17 cellular contexts compared by ENCODE assay signal in genomic region chr5:56649569-56649968, GRCh38.
DNase-seq lines count a peak whose midpoint lies in the region; ATAC-seq, FAIRE-seq and TF ChIP-seq lines count a peak whose summit lies in the region.
"Had no signal": no experiment of that assay in that cellular context is flagged by ENCODE, and none has a peak within 500 bp of the region (broad histone marks: within the 10 kb centered on the region; RNA-seq: fewer than 3 reads in every experiment).

No MANE protein-coding gene starts in this region.

- peak; percentile 65 for DNase-seq in Right ventricle myocardium inferior (ENCODE audit: missing footprints)
- no peak for DNase-seq in right atrium auricular region (ENCODE audit: low spot score)
- peak; percentile 57 for DNase-seq in adipocyte (ENCODE audit: low read depth)
- DNase-seq in left ventricle myocardium inferior = peak; percentile 31
- DNase-seq in urothelium cell line (ENCODE audit: low spot score) = peak; percentile 52
- no peak for DNase-seq in MV-4-11 (lab: John Stamatoyannopoulos, UW)
- DNase-seq in H54 (ENCODE audit: insufficient read length, low spot score) = no peak
- DNase-seq: activated naive CD4-positive, alpha-beta T cell treated with anti-CD3 and anti-CD28 coated beads, Interleukin-2, amount 10 ng/mL, durations not matched to agents 7 days and 5 days; Calu3; hypothalamus; NCI-H2081; SIG-M5; stomach had no signal

- intact Hi-C loops in Right ventricle myocardium inferior (cut with DNase I) (no loop called here), left ventricle myocardium inferior (cut with micrococcal nuclease) (no loop called here)

- TF ChIP-seq CTCF in right atrium auricular region (IDR thresholded peaks at IDR 0.05) = no peak
- no peak for TF ChIP-seq CTCF in left ventricle myocardium inferior (IDR thresholded peaks at IDR 0.05; ENCODE audit: borderline replicate concordance)

- H3K27ac ChIP-seq in right atrium auricular region (no peak overlapping the region), left ventricle myocardium inferior (replicated peaks) (peak overlapping the region; percentile 43)
- H3K27ac ChIP-seq: breast epithelium, stomach had no signal

- H3K9ac ChIP-seq in adipocyte (ENCODE audit: low read length) = no peak overlapping the region

- no peak for TF ChIP-seq POLR2A in H54 (IDR thresholded peaks at IDR 0.05; ENCODE audit: low read depth, low read length)

- H3K4me3 ChIP-seq in right atrium auricular region (no peak overlapping the region), adipocyte (ENCODE audit: low read length) (no peak overlapping the region), left ventricle myocardium inferior (no peak overlapping the region)
- H3K4me3 ChIP-seq: breast epithelium, HAP-1, stomach had no signal

- FAIRE-seq in urothelium cell line (lab: Jason Lieb, UNC) (no peak), H54 (lab: Jason Lieb, UNC) (no peak)
- FAIRE-seq: A204.1 had no signal

- H3K9me3 ChIP-seq in right atrium auricular region = no peaks in the 10 kb centered on the region
- peaks cover 3% of the 10 kb centered on the region for H3K9me3 ChIP-seq in adipocyte (ENCODE audit: control insufficient read depth, low read length)
- H3K9me3 ChIP-seq in left ventricle myocardium inferior (replicated peaks) = no peaks in the 10 kb centered on the region
- H3K9me3 ChIP-seq: breast epithelium, HAP-1, stomach had no signal

- H3K27me3 ChIP-seq in right atrium auricular region (no peaks in the 10 kb centered on the region), adipocyte (replicated peaks; ENCODE audit: control insufficient read depth, insufficient read depth, low read length) (peaks cover 13% of the 10 kb centered on the region), left ventricle myocardium inferior (ENCODE audit: low read depth) (no peaks in the 10 kb centered on the region)
- H3K27me3 ChIP-seq: breast epithelium, stomach had no signal

- H3K36me3 ChIP-seq in right atrium auricular region = no peaks in the 10 kb centered on the region
- no peaks in the 10 kb centered on the region for H3K36me3 ChIP-seq in adipocyte (ENCODE audit: control insufficient read depth, insufficient read depth, low read length, severe bottlenecking)
- H3K36me3 ChIP-seq in left ventricle myocardium inferior = no peaks in the 10 kb centered on the region
- H3K36me3 ChIP-seq: breast epithelium, HAP-1, stomach had no signal

- H3K4me1 ChIP-seq in right atrium auricular region (peaks cover 0 to 9% of the 10 kb centered on the region in 2 donors), adipocyte (ENCODE audit: control insufficient read depth, insufficient read depth, low read length) (peaks cover 4% of the 10 kb centered on the region), left ventricle myocardium inferior (peaks cover 24% of the 10 kb centered on the region)
- H3K4me1 ChIP-seq: breast epithelium, HAP-1 had no signal

- peak; percentile 69 for ATAC-seq in Right ventricle myocardium inferior
- no peak for ATAC-seq in GM21360 (IDR thresholded peaks at IDR 0.05; ENCODE audit: unreplicated experiment)

Comparison
In these comparisons a context has a peak if more than half of its experiments do, and no peak if none do; other contexts are left out.
1. DNase-seq: peak in Right ventricle myocardium inferior (single experiment), adipocyte (single experiment), left ventricle myocardium inferior (single experiment) and urothelium cell line (single experiment); none in right atrium auricular region (single experiment), MV-4-11 (single experiment) and H54 (single experiment).